Comparison of ENCODE assay signal across 10 cellular contexts in the genomic region with DNA sequence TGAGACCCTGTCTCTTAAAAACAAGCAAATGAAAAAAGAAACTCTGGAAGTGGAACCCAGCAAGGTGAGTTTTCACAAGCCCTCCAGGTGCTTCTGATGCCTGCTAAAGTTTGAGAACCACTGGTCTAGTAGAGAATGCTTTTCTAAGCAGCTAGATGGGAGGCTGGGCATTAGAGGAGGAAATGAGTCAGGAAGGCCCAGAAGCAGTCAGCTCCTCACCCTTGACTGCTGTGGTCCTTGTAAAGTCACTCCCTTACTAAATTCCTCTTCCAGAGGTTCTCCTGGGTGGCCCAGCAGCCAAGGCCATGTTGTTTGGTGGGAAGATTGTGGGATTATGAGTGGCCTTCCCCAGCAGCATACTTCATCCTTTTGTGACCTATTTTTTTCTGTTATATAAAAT. TPM values are rescaled to one million over a fixed set of nuclear protein-coding genes. Genes with fewer than 3 reads are reported as not detected.
DNase-seq lines count a peak whose midpoint lies in the region; ATAC-seq and TF ChIP-seq lines count a peak whose summit lies in the region.
"Had no signal": no experiment of that assay in that cellular context is flagged by ENCODE, and none has a peak within 500 bp of the region (broad histone marks: within the 10 kb centered on the region; RNA-seq: fewer than 3 reads in every experiment).

No MANE protein-coding gene starts in this region.

- H3K4me3 ChIP-seq in NB4 (ENCODE audit: low read depth, low read length) (no peak overlapping the region), smooth muscle cell (no peak overlapping the region)

- H3K4me2 ChIP-seq in smooth muscle cell: peak overlapping the region; percentile 9
- H3K4me2 ChIP-seq: KMS-11 had no signal

- H3K36me3 ChIP-seq in smooth muscle cell (ENCODE audit: low read depth): no peaks in the 10 kb centered on the region

- H3F3A ChIP-seq in smooth muscle cell (ENCODE audit: low read depth): no peaks in the 10 kb centered on the region

- TF ChIP-seq CTCF in NB4 (IDR thresholded peaks at IDR 0.05; ENCODE audit: low read depth, low read length) (no peak), smooth muscle cell (IDR thresholded peaks at IDR 0.05; ENCODE audit: borderline replicate concordance, insufficient read depth, poor library complexity, severe bottlenecking) (no peak)

- intact Hi-C loops in left colon (cut with DNase I, micrococcal nuclease): no loop called here

- no peaks in the 10 kb centered on the region for H3K79me2 ChIP-seq in smooth muscle cell (ENCODE audit: low read depth)

- DNase-seq in activated T-cell treated with anti-CD3 and anti-CD28 coated beads for 4 hours (peak; percentile 5), NB4 (ENCODE audit: low read depth) (peak; percentile 75), dermis blood vessel endothelial cell (peak; percentile 69), smooth muscle cell (lab: John Stamatoyannopoulos, UW; ENCODE audit: unreplicated experiment) (no peak), cerebellar cortex (ENCODE audit: low spot score) (no peak), caudate nucleus (lab: John Stamatoyannopoulos, UW) (no peak), left colon (no peak)
- DNase-seq in activated T-cell treated with anti-CD3 and anti-CD28 coated beads, Interleukin-2, amount 50 U/mL, for 1 hour: no peak
- DNase-seq: NCI-H446 treated with DMSO at 0.1 percent for 48 hours had no signal

- no peak overlapping the region for H3K9ac ChIP-seq in smooth muscle cell (ENCODE audit: low read depth)
- H3K9ac ChIP-seq: KMS-11 had no signal

- H3K4me1 ChIP-seq in smooth muscle cell (ENCODE audit: low read depth): peaks cover 21% of the 10 kb centered on the region

- no peak for ATAC-seq in left colon

- no peaks in the 10 kb centered on the region for H3K9me3 ChIP-seq in smooth muscle cell (replicated peaks; ENCODE audit: low read depth)

- no peak overlapping the region for H3K27ac ChIP-seq in smooth muscle cell (ENCODE audit: low read depth)
- H3K27ac ChIP-seq in caudate nucleus (ENCODE audit: low read depth, low read length): no peak overlapping the region
- H3K27ac ChIP-seq: KMS-11 had no signal

- no peaks in the 10 kb centered on the region for H3K27me3 ChIP-seq in smooth muscle cell (ENCODE audit: low read depth)

- no peaks in the 10 kb centered on the region for H4K20me1 ChIP-seq in smooth muscle cell (ENCODE audit: low read depth)

- TF ChIP-seq POLR2A in NB4 (IDR thresholded peaks at IDR 0.05; ENCODE audit: extremely low read depth, insufficient read length): no peak

- H2AFZ ChIP-seq in smooth muscle cell (ENCODE audit: low read depth): no peak overlapping the region

RNA-seq across cellular contexts. Expression of gene FYN, which starts 52.0 kb away (rescaled TPM):
- total RNA-seq in dermis blood vessel endothelial cell (146 and 150 TPM in 2 replicates), smooth muscle cell (110 and 120 TPM in 2 replicates), left colon (10 to 100 TPM; 16.0 to 23.8 TPM)
- 138 and 140 TPM in 2 replicates for polyA plus RNA-seq in smooth muscle cell

Comparison
In these comparisons a context has a peak if more than half of its experiments do, and no peak if none do; other contexts are left out.
1. DNase-seq: peak in activated T-cell treated with anti-CD3 and anti-CD28 coated beads for 4 hours (single experiment), NB4 (single experiment) and dermis blood vessel endothelial cell (single experiment); none in activated T-cell treated with anti-CD3 and anti-CD28 coated beads, Interleukin-2, amount 50 U/mL, for 1 hour (single experiment), smooth muscle cell (single experiment), cerebellar cortex (single experiment), caudate nucleus (0 of 61) and left colon (0 of 2).